ENCODE assay signal across 1 cellular context in the genomic region with DNA sequence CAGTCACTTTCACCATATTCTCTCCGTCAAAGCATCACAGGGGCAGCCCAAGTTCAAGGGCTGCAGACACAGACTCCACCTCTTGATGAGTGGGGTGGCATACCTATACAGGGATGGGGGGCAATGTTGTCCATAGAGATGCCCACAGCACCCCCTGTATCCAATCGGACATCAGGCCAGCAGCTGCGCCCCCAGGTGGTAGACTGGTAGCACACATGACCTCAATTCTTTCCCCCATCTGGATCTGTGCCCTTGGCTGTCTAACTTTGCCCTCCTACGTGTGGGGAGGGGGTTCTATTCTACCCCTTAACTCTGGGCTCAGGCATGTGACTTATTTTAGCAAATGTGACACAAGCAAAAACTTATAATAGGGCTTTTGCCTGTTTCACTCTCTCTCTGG.
TF ChIP-seq lines count a peak whose summit lies in the region.

No MANE protein-coding gene starts in this region.

TF ChIP-seq in GM23338, 12 proteins besides CTCF, POLR2A, EP300 and RAD21 (continued from another document):
- TF ChIP-seq, protein P1, sequence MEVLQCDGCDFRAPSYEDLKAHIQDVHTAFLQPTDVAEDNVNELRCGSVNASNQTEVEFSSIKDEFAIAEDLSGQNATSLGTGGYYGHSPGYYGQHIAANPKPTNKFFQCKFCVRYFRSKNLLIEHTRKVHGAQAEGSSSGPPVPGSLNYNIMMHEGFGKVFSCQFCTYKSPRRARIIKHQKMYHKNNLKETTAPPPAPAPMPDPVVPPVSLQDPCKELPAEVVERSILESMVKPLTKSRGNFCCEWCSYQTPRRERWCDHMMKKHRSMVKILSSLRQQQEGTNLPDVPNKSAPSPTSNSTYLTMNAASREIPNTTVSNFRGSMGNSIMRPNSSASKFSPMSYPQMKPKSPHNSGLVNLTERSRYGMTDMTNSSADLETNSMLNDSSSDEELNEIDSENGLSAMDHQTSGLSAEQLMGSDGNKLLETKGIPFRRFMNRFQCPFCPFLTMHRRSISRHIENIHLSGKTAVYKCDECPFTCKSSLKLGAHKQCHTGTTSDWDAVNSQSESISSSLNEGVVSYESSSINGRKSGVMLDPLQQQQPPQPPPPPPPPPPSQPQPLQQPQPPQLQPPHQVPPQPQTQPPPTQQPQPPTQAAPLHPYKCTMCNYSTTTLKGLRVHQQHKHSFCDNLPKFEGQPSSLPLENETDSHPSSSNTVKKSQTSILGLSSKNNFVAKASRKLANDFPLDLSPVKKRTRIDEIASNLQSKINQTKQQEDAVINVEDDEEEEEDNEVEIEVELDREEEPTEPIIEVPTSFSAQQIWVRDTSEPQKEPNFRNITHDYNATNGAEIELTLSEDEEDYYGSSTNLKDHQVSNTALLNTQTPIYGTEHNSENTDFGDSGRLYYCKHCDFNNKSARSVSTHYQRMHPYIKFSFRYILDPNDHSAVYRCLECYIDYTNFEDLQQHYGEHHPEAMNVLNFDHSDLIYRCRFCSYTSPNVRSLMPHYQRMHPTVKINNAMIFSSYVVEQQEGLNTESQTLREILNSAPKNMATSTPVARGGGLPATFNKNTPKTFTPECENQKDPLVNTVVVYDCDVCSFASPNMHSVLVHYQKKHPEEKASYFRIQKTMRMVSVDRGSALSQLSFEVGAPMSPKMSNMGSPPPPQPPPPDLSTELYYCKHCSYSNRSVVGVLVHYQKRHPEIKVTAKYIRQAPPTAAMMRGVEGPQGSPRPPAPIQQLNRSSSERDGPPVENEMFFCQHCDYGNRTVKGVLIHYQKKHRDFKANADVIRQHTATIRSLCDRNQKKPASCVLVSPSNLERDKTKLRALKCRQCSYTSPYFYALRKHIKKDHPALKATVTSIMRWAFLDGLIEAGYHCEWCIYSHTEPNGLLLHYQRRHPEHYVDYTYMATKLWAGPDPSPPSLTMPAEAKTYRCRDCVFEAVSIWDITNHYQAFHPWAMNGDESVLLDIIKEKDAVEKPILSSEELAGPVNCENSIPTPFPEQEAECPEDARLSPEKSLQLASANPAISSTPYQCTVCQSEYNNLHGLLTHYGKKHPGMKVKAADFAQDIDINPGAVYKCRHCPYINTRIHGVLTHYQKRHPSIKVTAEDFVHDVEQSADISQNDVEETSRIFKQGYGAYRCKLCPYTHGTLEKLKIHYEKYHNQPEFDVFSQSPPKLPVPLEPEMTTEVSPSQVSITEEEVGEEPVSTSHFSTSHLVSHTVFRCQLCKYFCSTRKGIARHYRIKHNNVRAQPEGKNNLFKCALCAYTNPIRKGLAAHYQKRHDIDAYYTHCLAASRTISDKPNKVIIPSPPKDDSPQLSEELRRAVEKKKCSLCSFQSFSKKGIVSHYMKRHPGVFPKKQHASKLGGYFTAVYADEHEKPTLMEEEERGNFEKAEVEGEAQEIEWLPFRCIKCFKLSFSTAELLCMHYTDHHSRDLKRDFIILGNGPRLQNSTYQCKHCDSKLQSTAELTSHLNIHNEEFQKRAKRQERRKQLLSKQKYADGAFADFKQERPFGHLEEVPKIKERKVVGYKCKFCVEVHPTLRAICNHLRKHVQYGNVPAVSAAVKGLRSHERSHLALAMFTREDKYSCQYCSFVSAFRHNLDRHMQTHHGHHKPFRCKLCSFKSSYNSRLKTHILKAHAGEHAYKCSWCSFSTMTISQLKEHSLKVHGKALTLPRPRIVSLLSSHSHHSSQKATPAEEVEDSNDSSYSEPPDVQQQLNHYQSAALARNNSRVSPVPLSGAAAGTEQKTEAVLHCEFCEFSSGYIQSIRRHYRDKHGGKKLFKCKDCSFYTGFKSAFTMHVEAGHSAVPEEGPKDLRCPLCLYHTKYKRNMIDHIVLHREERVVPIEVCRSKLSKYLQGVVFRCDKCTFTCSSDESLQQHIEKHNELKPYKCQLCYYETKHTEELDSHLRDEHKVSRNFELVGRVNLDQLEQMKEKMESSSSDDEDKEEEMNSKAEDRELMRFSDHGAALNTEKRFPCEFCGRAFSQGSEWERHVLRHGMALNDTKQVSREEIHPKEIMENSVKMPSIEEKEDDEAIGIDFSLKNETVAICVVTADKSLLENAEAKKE (CRISPR knock-in tag; IDR thresholded peaks at IDR 0.05), result no peak
- TF ChIP-seq ZNF114 (CRISPR knock-in tag; IDR thresholded peaks at IDR 0.05), result no peak
- no peak for TF ChIP-seq POLR2AphosphoS5 (IDR thresholded peaks at IDR 0.05; ENCODE audit: low read depth)
